In the genomic region with DNA sequence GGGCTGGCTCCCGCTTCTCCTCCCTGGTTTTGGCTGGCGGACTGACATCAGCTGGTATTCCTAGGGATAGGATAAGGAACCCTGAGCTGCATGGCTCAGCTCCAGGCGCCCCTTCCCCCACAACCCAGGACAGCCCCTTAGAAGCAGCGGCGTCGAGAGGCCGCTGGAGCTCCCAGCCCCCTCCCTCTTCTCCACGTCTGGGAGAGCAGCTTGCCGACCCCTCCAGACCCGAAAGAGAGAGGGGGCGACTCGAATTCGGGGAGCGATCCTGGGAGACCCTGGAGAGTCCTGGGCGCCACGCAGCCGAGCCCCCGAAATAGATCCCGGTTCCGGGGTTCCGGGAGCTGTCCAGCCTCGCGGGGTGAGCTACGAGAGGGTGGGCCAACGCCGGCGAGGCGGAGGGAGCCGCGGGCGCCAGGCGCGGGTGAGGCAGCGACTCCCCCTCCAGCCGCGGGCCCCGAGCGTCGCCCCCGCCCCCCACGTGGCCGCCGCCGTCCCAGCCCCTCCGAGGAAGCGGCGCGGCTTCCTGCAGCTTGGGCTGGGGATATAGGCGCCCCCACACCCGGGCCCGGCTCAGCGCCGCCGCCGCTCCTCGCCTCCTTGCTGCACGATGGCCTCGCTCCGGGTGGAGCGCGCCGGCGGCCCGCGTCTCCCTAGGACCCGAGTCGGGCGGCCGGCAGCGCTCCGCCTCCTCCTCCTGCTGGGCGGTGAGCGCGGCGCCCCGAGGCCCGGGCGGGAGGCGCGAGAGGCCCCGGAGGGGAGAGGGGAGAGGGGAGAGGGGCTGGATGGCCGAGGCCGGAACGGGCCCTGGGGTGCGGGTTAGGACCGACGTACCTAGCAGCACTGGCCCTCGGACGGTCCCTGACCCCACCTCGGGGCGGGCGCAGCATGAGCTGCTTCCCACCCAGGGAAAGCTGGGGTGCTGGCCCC, we compare ENCODE assay signal across 8 cellular contexts. TPM values are rescaled to one million over a fixed set of nuclear protein-coding genes. Genes with fewer than 3 reads are reported as not detected.
DNase-seq lines count a peak whose midpoint lies in the region; ATAC-seq and TF ChIP-seq lines count a peak whose summit lies in the region.

A gene with protein sequence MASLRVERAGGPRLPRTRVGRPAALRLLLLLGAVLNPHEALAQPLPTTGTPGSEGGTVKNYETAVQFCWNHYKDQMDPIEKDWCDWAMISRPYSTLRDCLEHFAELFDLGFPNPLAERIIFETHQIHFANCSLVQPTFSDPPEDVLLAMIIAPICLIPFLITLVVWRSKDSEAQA (plus strand): TSS at position 576 of the 930 bp plus-strand sequence. CDS start 35 bp downstream, at position 611.

- 6% methylated on average over 50 of the region's 92 CpGs for WGBS in smooth muscle cell (ENCODE audit: low lambda C conversion rate)

- H3K4me2 ChIP-seq in smooth muscle cell: peak within 1 kb of the TSS; percentile 94

- H3K4me1 ChIP-seq in HUES48 (ENCODE audit: control insufficient read depth, insufficient read depth, low read length) (peaks cover 10% of the 10 kb centered on the region), smooth muscle cell (ENCODE audit: low read depth) (no peaks in the 10 kb centered on the region)

- TF ChIP-seq CTCF in BJ (IDR thresholded peaks at IDR 0.05; ENCODE audit: insufficient read depth, low read depth, low read length) (no peak), astrocyte of the cerebellum (IDR thresholded peaks at IDR 0.05; ENCODE audit: low read depth, low read length, missing control alignments) (no peak), smooth muscle cell (IDR thresholded peaks at IDR 0.05; ENCODE audit: borderline replicate concordance, insufficient read depth, poor library complexity, severe bottlenecking) (no peak)

- H3K9me3 ChIP-seq in HUES48 (ENCODE audit: control insufficient read depth, insufficient read depth, low read length): no peaks in the 10 kb centered on the region
- no peaks in the 10 kb centered on the region for H3K9me3 ChIP-seq in smooth muscle cell (replicated peaks; ENCODE audit: low read depth)

- no peaks in the 10 kb centered on the region for H4K20me1 ChIP-seq in smooth muscle cell (ENCODE audit: low read depth)

- CTCF ChIA-PET in BJ (lab: Yijun Ruan, JAX): interaction anchor here (0.9 to 5.2 kb wide), 11 partner anchors 9 to 183 kb away, joined by 3 to 36 read pairs (median 4); partner anchors contain the start of genes PSMC3IP and VPS25

- peak within 1 kb of the TSS; percentile 38 for H3K4me3 ChIP-seq in BJ (ENCODE audit: low read depth, low read length)
- H3K4me3 ChIP-seq in HUES48 (ENCODE audit: low read depth, low read length): peak within 1 kb of the TSS; percentile 70
- peak within 1 kb of the TSS; percentile 26 for H3K4me3 ChIP-seq in astrocyte of the cerebellum (ENCODE audit: low read depth, low read length)
- H3K4me3 ChIP-seq in smooth muscle cell: peak within 1 kb of the TSS; percentile 58

- H3K79me2 ChIP-seq in smooth muscle cell (ENCODE audit: low read depth): no peaks in the 10 kb centered on the region

- in situ Hi-C loops in astrocyte of the cerebellum (cut with HindIII; ENCODE audit: low sequenced_read_pairs): no loop called here

- H3K9ac ChIP-seq in HUES48 (ENCODE audit: low read depth, low read length): peak within 1 kb of the TSS; percentile 52; the same call in 1 of the 2 replicates
- no peak within 1 kb of the TSS for H3K9ac ChIP-seq in smooth muscle cell (ENCODE audit: low read depth)

- H3K27ac ChIP-seq in HUES48 (ENCODE audit: low read depth, low read length): no peak within 1 kb of the TSS
- H3K27ac ChIP-seq in smooth muscle cell (ENCODE audit: low read depth): no peak within 1 kb of the TSS

- H3K27me3 ChIP-seq in BJ (ENCODE audit: control insufficient read depth, insufficient read depth, low read length) (peaks cover 16% of the 10 kb centered on the region), HUES48 (ENCODE audit: control insufficient read depth, insufficient read depth, low read length) (peaks cover 30% of the 10 kb centered on the region), smooth muscle cell (ENCODE audit: low read depth) (peaks cover 8% of the 10 kb centered on the region)

- DNase-seq in BJ (ENCODE audit: low read depth) (no peak), astrocyte of the cerebellum (ENCODE audit: low read depth) (no peak), iPS-NIHi11 (ENCODE audit: low spot score) (peak; percentile 72), smooth muscle cell (lab: John Stamatoyannopoulos, UW; ENCODE audit: unreplicated experiment) (no peak), midbrain (lab: John Stamatoyannopoulos, UW) (no peak), HPDE6-E6E7 (ENCODE audit: extremely low spot score) (no peak)

- H3F3A ChIP-seq in smooth muscle cell (ENCODE audit: low read depth): no peaks in the 10 kb centered on the region

- H3K36me3 ChIP-seq in BJ (ENCODE audit: control insufficient read depth, insufficient read depth, low read length) (no peaks in the 10 kb centered on the region), HUES48 (ENCODE audit: control insufficient read depth, insufficient read depth, low read length) (no peaks in the 10 kb centered on the region), smooth muscle cell (ENCODE audit: low read depth) (no peaks in the 10 kb centered on the region)

- ATAC-seq in GM19452 (IDR thresholded peaks at IDR 0.05; ENCODE audit: unreplicated experiment): no peak

- peak within 1 kb of the TSS; percentile 85 for H2AFZ ChIP-seq in smooth muscle cell (ENCODE audit: low read depth)

- POLR2A ChIA-PET in BJ (lab: Charles Lee): no interaction called here

RNA-seq across cellular contexts. Expression of the gene that starts here (rescaled TPM):
- polyA plus RNA-seq in BJ (2011; rRNA removed) (1.7 and 2.8 TPM in 2 replicates), smooth muscle cell (22.0 and 25.7 TPM in 2 replicates)
- polyA minus RNA-seq in BJ (2011; rRNA and poly(A)+ RNA removed): 0.72 and 2.7 TPM in 2 replicates
- total RNA-seq in smooth muscle cell: 8.6 and 8.9 TPM in 2 replicates
